11 cellular contexts compared by ENCODE assay signal in the genomic region with DNA sequence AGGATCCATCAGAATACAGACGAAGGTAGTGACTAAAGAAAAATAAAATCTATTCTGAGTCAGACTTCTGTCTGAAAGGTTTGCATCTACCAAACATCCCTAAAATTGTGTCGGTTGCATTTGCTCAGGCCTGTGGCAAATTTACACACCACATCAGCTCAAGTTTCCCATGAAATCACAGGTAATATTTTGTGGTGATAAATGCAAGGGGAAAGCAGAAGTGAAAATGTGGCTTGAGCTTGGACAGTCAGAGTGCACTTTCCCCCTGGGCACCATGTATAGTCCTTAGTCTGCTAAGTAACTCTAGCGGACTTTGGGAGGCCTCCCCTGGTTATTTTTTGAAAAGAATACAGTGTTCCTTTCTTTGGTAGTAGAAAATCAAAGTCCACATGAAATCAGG.
DNase-seq lines count a peak whose midpoint lies in the region; ATAC-seq and TF ChIP-seq lines count a peak whose summit lies in the region.
"Had no signal": no experiment of that assay in that cellular context is flagged by ENCODE, and none has a peak within 500 bp of the region (broad histone marks: within the 10 kb centered on the region; RNA-seq: fewer than 3 reads in every experiment).

No MANE protein-coding gene starts in this region.

- ATAC-seq in GM18505 (IDR thresholded peaks at IDR 0.05; ENCODE audit: unreplicated experiment) = peak; percentile 79
- ATAC-seq in GM19467 (IDR thresholded peaks at IDR 0.05; ENCODE audit: unreplicated experiment) = peak; percentile 80
- peak; percentile 65 for ATAC-seq in HG02884 (IDR thresholded peaks at IDR 0.05; ENCODE audit: unreplicated experiment)
- peak; percentile 78 for ATAC-seq in HG03565 (IDR thresholded peaks at IDR 0.05; ENCODE audit: unreplicated experiment)
- ATAC-seq: Panc1 had no signal

- no peak for TF ChIP-seq POLR2A in GM18505 (IDR thresholded peaks at IDR 0.05; ENCODE audit: borderline replicate concordance, extremely low read depth, insufficient read depth, insufficient read length)

- DNase-seq in T-helper 9 cell (no peak), epidermal melanocyte (ENCODE audit: insufficient read length, low spot score) (no peak), NCI-H1092 treated with DMSO at 0.1 percent for 48 hours (lab: John Stamatoyannopoulos, UW) (no peak)
- DNase-seq in stimulated activated CD8-positive, alpha-beta memory T cell treated with anti-CD3 and anti-CD28 coated beads, Interleukin-4, amount 100 ng/mL, for 48 hours = no peak
- DNase-seq: DMS79 treated with DMSO at 0.1 percent for 48 hours; stimulated activated naive CD4-positive, alpha-beta T cell had no signal
